12 cellular contexts compared by ENCODE assay signal in the genomic region with DNA sequence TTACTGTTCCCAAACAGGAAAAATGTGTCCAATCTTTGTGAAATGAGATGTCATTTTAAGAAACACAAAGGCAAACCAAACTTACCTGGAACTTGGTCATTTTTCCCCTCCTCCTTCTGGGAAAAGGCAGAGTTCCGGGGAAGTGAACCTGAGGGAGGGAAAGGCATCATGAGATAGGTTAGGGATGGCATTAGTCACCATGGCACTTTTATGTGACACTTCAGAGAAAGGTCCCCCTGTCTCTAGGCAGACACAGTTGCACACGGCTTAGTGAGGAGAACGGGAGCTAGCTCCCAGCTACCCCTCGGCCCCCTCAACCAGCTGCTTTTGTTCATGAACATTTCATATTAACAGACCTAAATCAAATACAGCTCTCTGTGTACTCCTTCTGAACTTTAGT. TPM values are rescaled to one million over a fixed set of nuclear protein-coding genes. Genes with fewer than 3 reads are reported as not detected.
DNase-seq lines count a peak whose midpoint lies in the region; ATAC-seq and TF ChIP-seq lines count a peak whose summit lies in the region.
"Had no signal": no experiment of that assay in that cellular context is flagged by ENCODE, and none has a peak within 500 bp of the region (broad histone marks: within the 10 kb centered on the region; RNA-seq: fewer than 3 reads in every experiment).

No MANE protein-coding gene starts in this region.

- peak overlapping the region; percentile 98 for H3K4me2 ChIP-seq in GM23248 (ENCODE audit: unreplicated experiment)

- H3K27me3 Mint-ChIP-seq in activated T-helper 1 cell treated with anti-CD3 and anti-CD28 coated beads, Interleukin-12 subunit alpha, Interleukin-12 subunit beta, Interleukin-2, Interleukin-4 antibody, amounts not matched to agents 30 ng/mL and 10 ng/mL and 1 ng/mL, durations not matched to agents 14 hours and 24 hours and 36 hours (ENCODE audit: insufficient read depth), result no peaks in the 10 kb centered on the region
- no peaks in the 10 kb centered on the region for H3K27me3 Mint-ChIP-seq in mesothelial cell of epicardium (ENCODE audit: low read depth)

- H3K4me3 ChIP-seq in AG09309 (ENCODE audit: control insufficient read depth, low read depth, low read length), result peak overlapping the region; percentile 23
- H3K4me3 ChIP-seq in GM23248, result peak overlapping the region; percentile 89
- H3K4me3 ChIP-seq in gastrocnemius medialis, result peak overlapping the region in 1 of 4 donors; percentile 86

- peaks cover 32% of the 10 kb centered on the region for H3K36me3 Mint-ChIP-seq in activated T-helper 1 cell treated with anti-CD3 and anti-CD28 coated beads, Interleukin-12 subunit alpha, Interleukin-12 subunit beta, Interleukin-2, Interleukin-4 antibody, amounts not matched to agents 30 ng/mL and 10 ng/mL and 1 ng/mL, durations not matched to agents 14 hours and 24 hours and 36 hours (ENCODE audit: low read depth)
- peaks cover 27% of the 10 kb centered on the region for H3K36me3 Mint-ChIP-seq in mesothelial cell of epicardium

- 13 to 15% methylated on average over 4 of the region's 4 CpGs for WGBS in GM23248 (ENCODE audit: low coverage in 1 of 2, low lambda C conversion rate in 2 of 2, missing lambda C conversion rate in 2 of 2), 2 experiments

- H3K9me2 ChIP-seq in GM23248 (ENCODE audit: insufficient read depth), result no peaks in the 10 kb centered on the region

- H3K4me1 ChIP-seq in GM23248 (ENCODE audit: insufficient read depth), result peaks cover 13% of the 10 kb centered on the region
- peaks cover 3 to 12% of the 10 kb centered on the region in 2 donors for H3K4me1 ChIP-seq in gastrocnemius medialis

- H3K27ac ChIP-seq in GM23248, result peak overlapping the region; percentile 85
- no peak overlapping the region for H3K27ac ChIP-seq in gastrocnemius medialis
- H3K27ac ChIP-seq: upper lobe of left lung had no signal

- peak overlapping the region; percentile 95 for H2AFZ ChIP-seq in GM23248

- TF ChIP-seq CTCF in AG09309 (IDR thresholded peaks at IDR 0.05; ENCODE audit: control insufficient read depth, insufficient read depth, low read depth, low read length, missing control alignments) (no peak), mesothelial cell of epicardium (IDR thresholded peaks at IDR 0.05; ENCODE audit: unreplicated experiment) (no peak), gastrocnemius medialis (IDR thresholded peaks at IDR 0.05 in 4 of 5, conservative IDR thresholded peaks at IDR 0.05 in 1 of 5) (no peak)

- no peak overlapping the region for H3K27ac Mint-ChIP-seq in activated T-helper 1 cell treated with anti-CD3 and anti-CD28 coated beads, Interleukin-12 subunit alpha, Interleukin-12 subunit beta, Interleukin-2, Interleukin-4 antibody, amounts not matched to agents 30 ng/mL and 10 ng/mL and 1 ng/mL, durations not matched to agents 14 hours and 24 hours and 36 hours
- H3K27ac Mint-ChIP-seq in mesothelial cell of epicardium, result peak overlapping the region; percentile 4

- H3K36me3 ChIP-seq in GM23248 (ENCODE audit: low read depth), result peaks cover 12% of the 10 kb centered on the region; the same call in 1 of the 2 replicates
- H3K36me3 ChIP-seq in gastrocnemius medialis, result peaks cover 4 to 47% of the 10 kb centered on the region in 2 donors

- H4K20me1 ChIP-seq in GM23248 (ENCODE audit: insufficient read depth), result no peaks in the 10 kb centered on the region

- H3K9me3 Mint-ChIP-seq in activated T-helper 1 cell treated with anti-CD3 and anti-CD28 coated beads, Interleukin-12 subunit alpha, Interleukin-12 subunit beta, Interleukin-2, Interleukin-4 antibody, amounts not matched to agents 30 ng/mL and 10 ng/mL and 1 ng/mL, durations not matched to agents 14 hours and 24 hours and 36 hours, result peaks cover 23% of the 10 kb centered on the region
- H3K9me3 Mint-ChIP-seq in mesothelial cell of epicardium, result peaks cover 23% of the 10 kb centered on the region

- DNase-seq in AG09309 (ENCODE audit: low read depth) (no peak), GM23248 (peak; percentile 28), mesothelial cell of epicardium (ENCODE audit: low spot score in 2 of 2, unreplicated experiment in 2 of 2) (no peak), gastrocnemius medialis (no peak), 8988T (no peak)
- no peak for DNase-seq in activated T-helper 1 cell treated with anti-CD3 and anti-CD28 coated beads, Interleukin-12 subunit alpha, Interleukin-12 subunit beta, Interleukin-2, Interleukin-4 antibody, amounts not matched to agents 30 ng/mL and 10 ng/mL and 1 ng/mL, durations not matched to agents 14 hours and 24 hours and 36 hours (ENCODE audit: low spot score)
- DNase-seq: activated gamma-delta T cell, NCI-H1048, NCI-H774, upper lobe of left lung had no signal

- H3K79me2 ChIP-seq in GM23248 (ENCODE audit: insufficient read depth), result no peaks in the 10 kb centered on the region

- peak overlapping the region; percentile 42 for H3K4me3 Mint-ChIP-seq in activated T-helper 1 cell treated with anti-CD3 and anti-CD28 coated beads, Interleukin-12 subunit alpha, Interleukin-12 subunit beta, Interleukin-2, Interleukin-4 antibody, amounts not matched to agents 30 ng/mL and 10 ng/mL and 1 ng/mL, durations not matched to agents 14 hours and 24 hours and 36 hours
- H3K4me3 Mint-ChIP-seq in mesothelial cell of epicardium, result peak overlapping the region; percentile 90

- in situ Hi-C loops in GM23248 (cut with MboI), result no loop called here
- in situ Hi-C loops in gastrocnemius medialis (cut with MboI; ENCODE audit: low sequenced_read_pairs in 4 of 4), result loop anchor here in 2 of 4 donors (10.0 kb wide), 2 partner anchors 189 to 201 kb away; a partner anchor contains a TSS

- H3K27me3 ChIP-seq in GM23248 (replicated peaks; ENCODE audit: insufficient read depth) (no peaks in the 10 kb centered on the region), gastrocnemius medialis (no peaks in the 10 kb centered on the region)
- H3K27me3 ChIP-seq: upper lobe of left lung had no signal

- peaks cover 21% of the 10 kb centered on the region for H3F3A ChIP-seq in GM23248 (ENCODE audit: insufficient read depth)

- H3K9me3 ChIP-seq in GM23248 (ENCODE audit: low read depth) (no peaks in the 10 kb centered on the region), gastrocnemius medialis (peaks cover 0 to 12% (median 4%) of the 10 kb centered on the region in 3 donors)

- H3K4me1 Mint-ChIP-seq in activated T-helper 1 cell treated with anti-CD3 and anti-CD28 coated beads, Interleukin-12 subunit alpha, Interleukin-12 subunit beta, Interleukin-2, Interleukin-4 antibody, amounts not matched to agents 30 ng/mL and 10 ng/mL and 1 ng/mL, durations not matched to agents 14 hours and 24 hours and 36 hours (ENCODE audit: low read depth), result peaks cover 20% of the 10 kb centered on the region
- H3K4me1 Mint-ChIP-seq in mesothelial cell of epicardium, result peaks cover 11% of the 10 kb centered on the region

- H3K9ac ChIP-seq in GM23248, result peak overlapping the region; percentile 86

- intact Hi-C loops in activated T-helper 1 cell treated with anti-CD3 and anti-CD28 coated beads, Interleukin-12 subunit alpha, Interleukin-12 subunit beta, Interleukin-2, Interleukin-4 antibody, amounts not matched to agents 30 ng/mL and 10 ng/mL and 1 ng/mL, durations not matched to agents 14 hours and 24 hours and 36 hours (cut with micrococcal nuclease), result no loop called here
- intact Hi-C loops in gastrocnemius medialis (cut with DNase I; ENCODE audit: low total_unique reads), result no loop called here

- no peak for TF ChIP-seq POLR2A in gastrocnemius medialis (IDR thresholded peaks at IDR 0.05)

- ATAC-seq in gastrocnemius medialis (no peak), GM21528 (IDR thresholded peaks at IDR 0.05; ENCODE audit: low FRiP score, unreplicated experiment) (no peak), HG02884 (IDR thresholded peaks at IDR 0.05; ENCODE audit: unreplicated experiment) (no peak)

RNA-seq across cellular contexts. Expression of a gene that starts 1.5 kb away (rescaled TPM):
- total RNA-seq in GM23248 (2014; rRNA removed; shearing (Covaris generic)), result 1.0 and 2.1 TPM in 2 replicates
- polyA plus RNA-seq in GM23248 (2016; fragmentation: Nextera tagmentation; extraction: Ambion mirVana), result 1.4 and 2.6 TPM in 2 replicates
- 3.8 and 4.7 TPM in 2 replicates for total RNA-seq in activated T-helper 1 cell treated with anti-CD3 and anti-CD28 coated beads, Interleukin-12 subunit alpha, Interleukin-12 subunit beta, Interleukin-2, Interleukin-4 antibody, amounts not matched to agents 30 ng/mL and 10 ng/mL and 1 ng/mL, durations not matched to agents 14 hours and 24 hours and 36 hours
- total RNA-seq in mesothelial cell of epicardium (12.5 to 14.0 TPM (median 13.2 TPM) in 3 replicates), gastrocnemius medialis (1 to 10 TPM; 1.9 to 3.3 (median 2.1) TPM)

RNA-seq across cellular contexts. Expression of a gene that starts 43.6 kb away (rescaled TPM):
- 0.13 and 0.86 TPM in 2 replicates for total RNA-seq in GM23248 (2014; rRNA removed; shearing (Covaris generic))
- polyA plus RNA-seq in GM23248 (2016; fragmentation: Nextera tagmentation; extraction: Ambion mirVana), result 0.61 and 0.80 TPM in 2 replicates
- 0.26 TPM in 1 of 2 replicates, not detected in the other for total RNA-seq in activated T-helper 1 cell treated with anti-CD3 and anti-CD28 coated beads, Interleukin-12 subunit alpha, Interleukin-12 subunit beta, Interleukin-2, Interleukin-4 antibody, amounts not matched to agents 30 ng/mL and 10 ng/mL and 1 ng/mL, durations not matched to agents 14 hours and 24 hours and 36 hours
- total RNA-seq in mesothelial cell of epicardium (2.6 to 3.9 TPM (median 3.1 TPM) in 3 replicates), gastrocnemius medialis (1 to 10 TPM in 3 of 4 donors, under 1 TPM in 1; 0.93 to 3.5 (median 1.5) TPM)

RNA-seq across cellular contexts. Expression of a gene that starts 53.2 kb away (rescaled TPM):
- 5.6 and 5.7 TPM in 2 replicates for total RNA-seq in GM23248 (2014; rRNA removed; shearing (Covaris generic))
- polyA plus RNA-seq in GM23248 (2016; fragmentation: Nextera tagmentation; extraction: Ambion mirVana), result 4.2 and 5.6 TPM in 2 replicates
- not detected in 2 replicates for total RNA-seq in activated T-helper 1 cell treated with anti-CD3 and anti-CD28 coated beads, Interleukin-12 subunit alpha, Interleukin-12 subunit beta, Interleukin-2, Interleukin-4 antibody, amounts not matched to agents 30 ng/mL and 10 ng/mL and 1 ng/mL, durations not matched to agents 14 hours and 24 hours and 36 hours
- total RNA-seq in mesothelial cell of epicardium, result 13.0 to 13.6 TPM (median 13.0 TPM) in 3 replicates
- 1 to 10 TPM in 3 of 4 donors, under 1 TPM in 1; 0.78 to 4.0 (median 1.6) TPM for total RNA-seq in gastrocnemius medialis
